ENCODE assay signal across 8 cellular contexts in genomic region chr1:59150537-59151386, GRCh38.
A peak's percentile ranks its signal among the peaks of the same experiment; 100 is the strongest.
DNase-seq lines count a peak whose midpoint lies in the region; ATAC-seq and TF ChIP-seq lines count a peak whose summit lies in the region.

No MANE protein-coding gene starts in this region.

- H3K4me1 Mint-ChIP-seq in T-helper 2 cell treated with Interferon-gamma antibody and Interleukin-4, amounts not matched to agents 5 μg/mL and 100 μg/mL, for 36 hours (ENCODE audit: low read depth): peaks cover 21% of the 10 kb centered on the region
- H3K4me1 Mint-ChIP-seq in osteocyte (ENCODE audit: unreplicated experiment) (peaks cover 49% of the 10 kb centered on the region), T-helper 17 cell (peaks cover 23% of the 10 kb centered on the region)

- H3K27me3 Mint-ChIP-seq in T-helper 2 cell treated with Interferon-gamma antibody and Interleukin-4, amounts not matched to agents 5 μg/mL and 100 μg/mL, for 36 hours (ENCODE audit: low read depth): no peaks in the 10 kb centered on the region
- H3K27me3 Mint-ChIP-seq in osteocyte (ENCODE audit: unreplicated experiment): no peaks in the 10 kb centered on the region
- H3K27me3 Mint-ChIP-seq in T-helper 17 cell: no peaks in the 10 kb centered on the region

- peak overlapping the region; percentile 36 for H3K4me3 ChIP-seq in fibroblast of pulmonary artery (replicated peaks; ENCODE audit: low read depth, low read length)

- TF ChIP-seq CTCF in fibroblast of pulmonary artery (IDR thresholded peaks at IDR 0.05; ENCODE audit: low read length, missing control alignments) (no peak), osteocyte (IDR thresholded peaks at IDR 0.05) (no peak)

- no peaks in the 10 kb centered on the region for H3K9me3 Mint-ChIP-seq in T-helper 2 cell treated with Interferon-gamma antibody and Interleukin-4, amounts not matched to agents 5 μg/mL and 100 μg/mL, for 36 hours
- no peaks in the 10 kb centered on the region for H3K9me3 Mint-ChIP-seq in osteocyte (ENCODE audit: unreplicated experiment)

- H3K4me3 Mint-ChIP-seq in T-helper 2 cell treated with Interferon-gamma antibody and Interleukin-4, amounts not matched to agents 5 μg/mL and 100 μg/mL, for 36 hours: peak overlapping the region; percentile 7
- peak overlapping the region; percentile 22 for H3K4me3 Mint-ChIP-seq in osteocyte (ENCODE audit: unreplicated experiment)
- no peak overlapping the region for H3K4me3 Mint-ChIP-seq in T-helper 17 cell

- no peak overlapping the region for H3K27ac Mint-ChIP-seq in T-helper 2 cell treated with Interferon-gamma antibody and Interleukin-4, amounts not matched to agents 5 μg/mL and 100 μg/mL, for 36 hours
- H3K27ac Mint-ChIP-seq in osteocyte (ENCODE audit: unreplicated experiment) (peak overlapping the region; percentile 93), T-helper 17 cell (no peak overlapping the region)

- H3K9me3 ChIP-seq in T-helper 17 cell (ENCODE audit: control insufficient read depth, low read length, poor library complexity, severe bottlenecking): no peaks in the 10 kb centered on the region

- ATAC-seq in GM19372 (IDR thresholded peaks at IDR 0.05; ENCODE audit: low read depth, unreplicated experiment) (peak; percentile 56), HG03439 (IDR thresholded peaks at IDR 0.05; ENCODE audit: unreplicated experiment) (peak; percentile 53), T-helper 17 cell (no peak)

- H3K36me3 Mint-ChIP-seq in T-helper 2 cell treated with Interferon-gamma antibody and Interleukin-4, amounts not matched to agents 5 μg/mL and 100 μg/mL, for 36 hours (ENCODE audit: low read depth): no peaks in the 10 kb centered on the region
- H3K36me3 Mint-ChIP-seq in osteocyte (ENCODE audit: unreplicated experiment): no peaks in the 10 kb centered on the region
- H3K36me3 Mint-ChIP-seq in T-helper 17 cell (ENCODE audit: low read depth): no peaks in the 10 kb centered on the region

- DNase-seq in DMS 273 treated with DMSO at 0.1 percent for 48 hours (lab: John Stamatoyannopoulos, UW) (peak; percentile 80), fibroblast of pulmonary artery (ENCODE audit: low read depth) (peak; percentile 98), osteocyte (ENCODE audit: extremely low spot score, unreplicated experiment) (peak; percentile 90), T-helper 17 cell (no peak)
- DNase-seq in T-helper 2 cell treated with Interferon-gamma antibody and Interleukin-4, amounts not matched to agents 5 μg/mL and 100 μg/mL, for 36 hours (ENCODE audit: low spot score): peak; percentile 31
- no peak for DNase-seq in stimulated activated naive CD4-positive, alpha-beta T cell treated with Interleukin-2 at 50 U/mL for 16 hours (lab: John Stamatoyannopoulos, UW)

Comparison
In these comparisons a context has a peak if more than half of its experiments do, and no peak if none do; other contexts are left out.
1. DNase-seq: peak in DMS 273 treated with DMSO at 0.1 percent for 48 hours (single experiment), T-helper 2 cell treated with Interferon-gamma antibody and Interleukin-4, amounts not matched to agents 5 μg/mL and 100 μg/mL, for 36 hours (single experiment), fibroblast of pulmonary artery (single experiment) and osteocyte (single experiment); none in T-helper 17 cell (0 of 3) and stimulated activated naive CD4-positive, alpha-beta T cell treated with Interleukin-2 at 50 U/mL for 16 hours (single experiment).